In the genomic region with DNA sequence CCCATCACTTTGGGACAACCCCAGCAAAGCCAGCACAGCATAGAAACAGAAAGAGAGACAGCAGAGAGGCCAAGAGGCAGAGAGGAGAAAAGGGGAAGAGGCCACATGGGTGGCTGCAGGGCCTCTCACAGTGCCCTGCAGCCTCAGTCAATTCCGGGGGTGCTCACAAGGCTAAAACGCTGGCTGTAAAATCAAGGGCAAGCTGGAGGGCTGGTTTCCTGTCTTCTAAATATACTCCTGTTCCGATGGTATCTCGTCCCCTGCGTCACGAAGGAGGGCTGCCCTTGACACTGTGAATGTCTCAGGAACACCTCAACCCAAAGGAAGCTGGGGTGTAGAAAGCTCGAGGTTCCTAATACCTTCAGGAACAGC, we compare ENCODE assay signal across 8 cellular contexts.
DNase-seq lines count a peak whose midpoint lies in the region; ATAC-seq and TF ChIP-seq lines count a peak whose summit lies in the region.

No MANE protein-coding gene starts in this region.

- H3K27me3 ChIP-seq in BLaER1 (no peaks in the 10 kb centered on the region), PC-9 (ENCODE audit: insufficient read depth, low read depth) (peaks cover 87% of the 10 kb centered on the region)

- no peak overlapping the region for H2AFZ ChIP-seq in PC-9

- H3F3A ChIP-seq in PC-9 (ENCODE audit: insufficient read depth, low read depth) = no peaks in the 10 kb centered on the region

- intact Hi-C loops in cardiac septum (cut with DNase I) = no loop called here
- intact Hi-C loops in PC-9 (cut with micrococcal nuclease; ENCODE audit: unreplicated experiment) = no loop called here

- no peak for TF ChIP-seq CTCF in PC-9 (conservative IDR thresholded peaks at IDR 0.05)

- POLR2A ChIA-PET in PC-9 (lab: Charles Lee; ENCODE audit: unreplicated experiment) = no interaction called here

- no TSS peak for BruUV-seq in PC-9 (replicated peaks; lab: Mats Ljungman, UMichigan)

- CTCF ChIA-PET in PC-9 (lab: Charles Lee) = no interaction called here

- H3K79me2 ChIP-seq in PC-9 (ENCODE audit: low read depth) = no peaks in the 10 kb centered on the region

- H3K4me1 ChIP-seq in BLaER1 = peaks cover 79% of the 10 kb centered on the region
- H3K4me1 ChIP-seq in PC-9 (replicated peaks; ENCODE audit: insufficient read depth) = no peaks in the 10 kb centered on the region

- peak overlapping the region; percentile 63; the same call in 1 of the 2 replicates for H3K9ac ChIP-seq in BLaER1

- DNase-seq in activated CD4-positive, alpha-beta T cell treated with anti-CD3 and anti-CD28 coated beads for 24 hours (ENCODE audit: low read depth in 2 of 2) = peak; percentile 37 to 52
- DNase-seq in cardiac septum (ENCODE audit: low spot score) (peak; percentile 73), PC-9 (no peak), NCI-H526 treated with DMSO at 0.1 percent for 48 hours (lab: John Stamatoyannopoulos, UW) (no peak)
- DNase-seq in stimulated activated CD8-positive, alpha-beta memory T cell treated with anti-CD3 and anti-CD28 coated beads, Interleukin-2, amount 100 ng/mL, for 48 hours (ENCODE audit: low read depth in 2 of 2) = peak; percentile 51 to 52

- H3K9me2 ChIP-seq in PC-9 (ENCODE audit: insufficient read depth) = no peaks in the 10 kb centered on the region

- peak overlapping the region; percentile 28; the same call in 1 of the 2 replicates for H3K4me3 ChIP-seq in BLaER1
- no peak overlapping the region for H3K4me3 ChIP-seq in PC-9

- ATAC-seq in GM19351 (IDR thresholded peaks at IDR 0.05; ENCODE audit: unreplicated experiment) = peak; percentile 61
- peak; percentile 63 for ATAC-seq in HG03442 (IDR thresholded peaks at IDR 0.05; ENCODE audit: unreplicated experiment)

- H3K9me3 ChIP-seq in BLaER1 (peaks cover 25% of the 10 kb centered on the region), PC-9 (ENCODE audit: insufficient read depth, low read depth) (no peaks in the 10 kb centered on the region)

- H3K4me2 ChIP-seq in BLaER1 (peak overlapping the region; percentile 86), PC-9 (no peak overlapping the region)

- H4K20me1 ChIP-seq in BLaER1 (no peaks in the 10 kb centered on the region), PC-9 (ENCODE audit: insufficient read depth) (no peaks in the 10 kb centered on the region)

- 0 out of 2 replicates have a peak, but pooled peaks cover 7% of the 10 kb centered on the region for H3K36me3 ChIP-seq in BLaER1
- no peaks in the 10 kb centered on the region for H3K36me3 ChIP-seq in PC-9 (ENCODE audit: low read depth)

- peak overlapping the region; percentile 81 for H3K27ac ChIP-seq in BLaER1
- H3K27ac ChIP-seq in PC-9 = no peak overlapping the region

Comparison
In these comparisons a context has a peak if more than half of its experiments do, and no peak if none do; other contexts are left out.
1. DNase-seq: peak in activated CD4-positive, alpha-beta T cell treated with anti-CD3 and anti-CD28 coated beads for 24 hours (2 of 2), cardiac septum (single experiment) and stimulated activated CD8-positive, alpha-beta memory T cell treated with anti-CD3 and anti-CD28 coated beads, Interleukin-2, amount 100 ng/mL, for 48 hours (2 of 2); none in PC-9 (0 of 2) and NCI-H526 treated with DMSO at 0.1 percent for 48 hours (single experiment).